Comparison of ENCODE assay signal across 35 cellular contexts in the genomic region with DNA sequence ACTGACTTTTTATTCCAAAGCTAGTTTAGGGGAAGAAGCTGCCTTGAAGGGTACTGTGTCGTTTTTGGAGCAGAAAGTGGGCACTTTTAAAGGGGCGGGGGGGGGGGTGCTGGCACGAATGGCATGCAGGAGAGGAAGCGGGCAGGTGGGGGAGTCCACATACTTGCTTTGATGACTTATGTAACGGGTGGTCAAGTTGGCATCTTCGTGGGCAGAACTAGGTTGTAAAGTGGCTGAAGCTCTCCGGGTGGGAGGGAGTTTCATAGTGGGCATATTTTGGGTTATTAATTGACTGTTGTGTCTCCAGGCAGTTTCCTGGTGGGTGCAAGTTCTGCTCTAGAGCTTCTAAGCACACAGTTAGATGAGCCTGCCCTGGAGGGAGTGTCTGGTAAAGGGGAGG. TPM values are rescaled to one million over a fixed set of nuclear protein-coding genes. Genes with fewer than 3 reads are reported as not detected.
"Had no signal": no experiment of that assay in that cellular context is flagged by ENCODE, and none has a peak within 500 bp of the region (broad histone marks: within the 10 kb centered on the region; RNA-seq: fewer than 3 reads in every experiment).

No MANE protein-coding gene starts in this region.

- H3K4me1 Mint-ChIP-seq: stimulated activated memory B cell treated with anti-CD40 and anti-IgM and Interleukin-4, amounts not matched to agents 10 μg/mL and 1 μg/mL and 100 μg/mL, for 72 hours; T-helper 17 cell had no signal

- ATAC-seq: naive thymus-derived CD4-positive, alpha-beta T cell; stimulated activated memory B cell treated with anti-CD40 and anti-IgM and Interleukin-4, amounts not matched to agents 10 μg/mL and 1 μg/mL and 100 μg/mL, for 72 hours; stimulated activated naive CD8-positive, alpha-beta T cell treated with anti-CD3 and anti-CD28 coated beads, Interleukin-15, amount 100 ng/mL, for 72 hours; T-helper 17 cell had no signal

- H3K9me3 ChIP-seq: esophagus squamous epithelium, upper lobe of left lung had no signal

- DNase-seq: activated CD4-positive, alpha-beta memory T cell treated with anti-CD3 and anti-CD28 coated beads for 36 hours; activated CD4-positive, alpha-beta T cell treated with anti-CD3 and anti-CD28 coated beads, Interleukin-2, amount 10 ng/mL, durations not matched to agents 24 days and 14 days; activated CD4-positive, CD25-positive, alpha-beta regulatory T cell treated with anti-CD3 and anti-CD28 coated beads, Interleukin-2, amount 50 U/mL, for 72 hours; activated CD8-positive, alpha-beta memory T cell treated with anti-CD3 and anti-CD28 coated beads, Interleukin-2, amount 50 U/mL, for 4 hours; activated gamma-delta T cell; activated naive CD4-positive, alpha-beta T cell treated with anti-CD3 and anti-CD28 coated beads, Interleukin-2, amount 50 U/mL, for 16 hours; activated T-cell treated with anti-CD3 and anti-CD28 coated beads, Interleukin-2, amount 50 U/mL, for 1 hour; amniotic stem cell; brain microvascular endothelial cell; central memory CD4-positive, alpha-beta T cell; esophagus squamous epithelium; foreskin melanocyte; left cardiac atrium; left ventricle myocardium superior; midbrain; naive thymus-derived CD4-positive, alpha-beta T cell; posterior cingulate gyrus; small intestine; stimulated activated CD4-positive, alpha-beta T cell treated with anti-CD3 and anti-CD28 coated beads, Interleukin-4, amount 100 ng/mL, for 24 hours; stimulated activated naive CD8-positive, alpha-beta T cell treated with anti-CD3 and anti-CD28 coated beads, Interleukin-15, amount 100 ng/mL, for 72 hours; substantia nigra; SW 1271; T-helper 17 cell; T1000; upper lobe of left lung; WERI-Rb-1 had no signal

- H3K27ac ChIP-seq: brain microvascular endothelial cell, epithelial cell of prostate, upper lobe of left lung had no signal

- H3K9me3 Mint-ChIP-seq: activated CD4-positive, alpha-beta memory T cell treated with anti-CD3 and anti-CD28 coated beads for 36 hours; activated CD4-positive, alpha-beta T cell treated with anti-CD3 and anti-CD28 coated beads, Interleukin-2, amount 10 ng/mL, durations not matched to agents 24 days and 14 days; activated T-helper 1 cell treated with anti-CD3 and anti-CD28 coated beads, Interleukin-12 subunit alpha, Interleukin-12 subunit beta, Interleukin-2, Interleukin-4 antibody, amounts not matched to agents 30 ng/mL and 10 ng/mL and 1 ng/mL, durations not matched to agents 14 hours and 24 hours and 36 hours; dendritic cell treated with granulocyte-macrophage colony-stimulating factor and Interleukin-4, amounts not matched to agents 40 ng/mL and 50 ng/mL, for 4 days; neural crest cell; stimulated activated memory B cell treated with anti-CD40 and anti-IgM and Interleukin-4, amounts not matched to agents 10 μg/mL and 1 μg/mL and 100 μg/mL, for 72 hours; stimulated activated naive CD8-positive, alpha-beta T cell treated with anti-CD3 and anti-CD28 coated beads, Interleukin-15, amount 100 ng/mL, for 72 hours had no signal

- H3K4me3 Mint-ChIP-seq: activated CD4-positive, alpha-beta memory T cell treated with anti-CD3 and anti-CD28 coated beads for 36 hours; activated CD4-positive, alpha-beta T cell treated with anti-CD3 and anti-CD28 coated beads, Interleukin-2, amount 10 ng/mL, durations not matched to agents 24 days and 14 days; activated T-helper 1 cell treated with anti-CD3 and anti-CD28 coated beads, Interleukin-12 subunit alpha, Interleukin-12 subunit beta, Interleukin-2, Interleukin-4 antibody, amounts not matched to agents 30 ng/mL and 10 ng/mL and 1 ng/mL, durations not matched to agents 14 hours and 24 hours and 36 hours; dendritic cell treated with granulocyte-macrophage colony-stimulating factor and Interleukin-4, amounts not matched to agents 40 ng/mL and 50 ng/mL, for 4 days; naive thymus-derived CD4-positive, alpha-beta T cell; neural crest cell; stimulated activated memory B cell treated with anti-CD40 and anti-IgM and Interleukin-4, amounts not matched to agents 10 μg/mL and 1 μg/mL and 100 μg/mL, for 72 hours; stimulated activated naive CD8-positive, alpha-beta T cell treated with anti-CD3 and anti-CD28 coated beads, Interleukin-15, amount 100 ng/mL, for 72 hours; T-helper 17 cell had no signal

- H3K36me3 Mint-ChIP-seq: activated CD4-positive, alpha-beta memory T cell treated with anti-CD3 and anti-CD28 coated beads for 36 hours; stimulated activated memory B cell treated with anti-CD40 and anti-IgM and Interleukin-4, amounts not matched to agents 10 μg/mL and 1 μg/mL and 100 μg/mL, for 72 hours had no signal

- H3K27ac Mint-ChIP-seq: activated CD4-positive, alpha-beta memory T cell treated with anti-CD3 and anti-CD28 coated beads for 36 hours; activated CD4-positive, alpha-beta T cell treated with anti-CD3 and anti-CD28 coated beads, Interleukin-2, amount 10 ng/mL, durations not matched to agents 24 days and 14 days; activated T-helper 1 cell treated with anti-CD3 and anti-CD28 coated beads, Interleukin-12 subunit alpha, Interleukin-12 subunit beta, Interleukin-2, Interleukin-4 antibody, amounts not matched to agents 30 ng/mL and 10 ng/mL and 1 ng/mL, durations not matched to agents 14 hours and 24 hours and 36 hours; dendritic cell treated with granulocyte-macrophage colony-stimulating factor and Interleukin-4, amounts not matched to agents 40 ng/mL and 50 ng/mL, for 4 days; stimulated activated memory B cell treated with anti-CD40 and anti-IgM and Interleukin-4, amounts not matched to agents 10 μg/mL and 1 μg/mL and 100 μg/mL, for 72 hours; T-helper 17 cell had no signal

- H3K36me3 ChIP-seq: brain microvascular endothelial cell, esophagus squamous epithelium, upper lobe of left lung, WERI-Rb-1 had no signal

- H3K4me3 ChIP-seq: esophagus squamous epithelium, upper lobe of left lung had no signal

- H3K27me3 ChIP-seq: brain microvascular endothelial cell, esophagus squamous epithelium, upper lobe of left lung had no signal

- H3K4me1 ChIP-seq: upper lobe of left lung had no signal

- H3K27me3 Mint-ChIP-seq: activated CD4-positive, alpha-beta memory T cell treated with anti-CD3 and anti-CD28 coated beads for 36 hours; activated CD4-positive, alpha-beta T cell treated with anti-CD3 and anti-CD28 coated beads, Interleukin-2, amount 10 ng/mL, durations not matched to agents 24 days and 14 days; dendritic cell treated with granulocyte-macrophage colony-stimulating factor and Interleukin-4, amounts not matched to agents 40 ng/mL and 50 ng/mL, for 4 days; naive thymus-derived CD4-positive, alpha-beta T cell; stimulated activated memory B cell treated with anti-CD40 and anti-IgM and Interleukin-4, amounts not matched to agents 10 μg/mL and 1 μg/mL and 100 μg/mL, for 72 hours; stimulated activated naive CD8-positive, alpha-beta T cell treated with anti-CD3 and anti-CD28 coated beads, Interleukin-15, amount 100 ng/mL, for 72 hours; T-helper 17 cell had no signal

RNA-seq across cellular contexts. Expression of a gene that starts 19.9 kb away (rescaled TPM):
- total RNA-seq: activated CD4-positive, alpha-beta memory T cell treated with anti-CD3 and anti-CD28 coated beads for 36 hours; activated CD4-positive, alpha-beta T cell treated with anti-CD3 and anti-CD28 coated beads, Interleukin-2, amount 10 ng/mL, durations not matched to agents 24 days and 14 days; activated CD8-positive, alpha-beta memory T cell treated with anti-CD3 and anti-CD28 coated beads for 36 hours; activated T-helper 1 cell treated with anti-CD3 and anti-CD28 coated beads, Interleukin-12 subunit alpha, Interleukin-12 subunit beta, Interleukin-2, Interleukin-4 antibody, amounts not matched to agents 30 ng/mL and 10 ng/mL and 1 ng/mL, durations not matched to agents 14 hours and 24 hours and 36 hours; astrocyte; glomerular endothelial cell; lung microvascular endothelial cell; naive thymus-derived CD4-positive, alpha-beta T cell; neural crest cell; T-helper 17 cell had no signal
- polyA plus RNA-seq: naive thymus-derived CD4-positive, alpha-beta T cell; small intestine had no signal
